Comparison of ENCODE assay signal across 12 cellular contexts in the genomic region with DNA sequence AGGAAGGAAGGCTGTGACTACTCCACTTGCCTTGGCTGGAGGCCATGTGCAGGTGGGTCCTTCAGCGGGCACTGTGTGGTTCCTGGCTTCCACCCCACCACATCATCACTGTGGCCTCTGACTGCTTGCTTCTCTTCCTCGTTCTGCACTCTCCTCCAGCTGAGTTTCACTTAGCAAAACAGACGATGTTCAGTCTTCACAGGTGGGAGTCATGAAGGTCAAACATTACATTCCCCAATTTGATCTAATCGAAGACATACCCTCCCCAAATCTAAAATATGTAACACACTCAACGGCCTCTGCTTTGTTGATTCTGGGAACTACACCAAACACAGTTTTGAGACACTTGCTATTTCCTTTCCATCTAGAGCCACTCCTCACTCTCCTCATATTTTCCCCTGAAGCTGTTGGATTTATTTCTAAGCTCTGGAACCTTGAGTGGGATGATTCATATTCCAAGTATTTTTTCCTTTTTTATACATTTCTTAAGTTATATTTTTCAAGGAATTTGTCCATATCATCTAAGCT.
DNase-seq lines count a peak whose midpoint lies in the region; ATAC-seq lines count a peak whose summit lies in the region.
"Had no signal": no experiment of that assay in that cellular context is flagged by ENCODE, and none has a peak within 500 bp of the region (broad histone marks: within the 10 kb centered on the region; RNA-seq: fewer than 3 reads in every experiment).

No MANE protein-coding gene starts in this region.

- peak; percentile 66 for DNase-seq in HT1080 (ENCODE audit: low read depth)
- DNase-seq in NOMO-1 treated with DMSO at 0.1 percent for 48 hours (lab: John Stamatoyannopoulos, UW; ENCODE audit: unreplicated experiment), result peak; percentile 49
- DNase-seq in NCI-H146 (lab: John Stamatoyannopoulos, UW), result no peak
- DNase-seq in cerebellar nuclear complex (lab: John Stamatoyannopoulos, UW), result no peak
- no peak for DNase-seq in SK-N-DZ (ENCODE audit: low spot score)
- DNase-seq: activated CD4-positive, alpha-beta T cell treated with anti-CD3 and anti-CD28 coated beads, Interleukin-2, amount 10 ng/mL, durations not matched to agents 24 days and 14 days; HFFc6; MG63; NCI-H510A treated with DMSO at 0.1 percent for 48 hours had no signal

- H3K36me3 Mint-ChIP-seq in stimulated activated memory B cell treated with anti-CD40 and anti-IgM and Interleukin-4, amounts not matched to agents 10 μg/mL and 1 μg/mL and 100 μg/mL, for 72 hours, result no peaks in the 10 kb centered on the region

- peaks cover 8% of the 10 kb centered on the region for H3K4me1 Mint-ChIP-seq in stimulated activated memory B cell treated with anti-CD40 and anti-IgM and Interleukin-4, amounts not matched to agents 10 μg/mL and 1 μg/mL and 100 μg/mL, for 72 hours
- H3K4me1 Mint-ChIP-seq: activated CD4-positive, alpha-beta T cell treated with anti-CD3 and anti-CD28 coated beads, Interleukin-2, amount 10 ng/mL, durations not matched to agents 24 days and 14 days had no signal

- ATAC-seq in esophagus mucosa (peak; percentile 37), GM19035 (IDR thresholded peaks at IDR 0.05; ENCODE audit: unreplicated experiment) (no peak)
- peak; percentile 55 for ATAC-seq in stimulated activated memory B cell treated with anti-CD40 and anti-IgM and Interleukin-4, amounts not matched to agents 10 μg/mL and 1 μg/mL and 100 μg/mL, for 72 hours

- no peak overlapping the region for H3K27ac Mint-ChIP-seq in stimulated activated memory B cell treated with anti-CD40 and anti-IgM and Interleukin-4, amounts not matched to agents 10 μg/mL and 1 μg/mL and 100 μg/mL, for 72 hours
- H3K27ac Mint-ChIP-seq: activated CD4-positive, alpha-beta T cell treated with anti-CD3 and anti-CD28 coated beads, Interleukin-2, amount 10 ng/mL, durations not matched to agents 24 days and 14 days; HFFc6 had no signal

- H3K9me3 Mint-ChIP-seq in stimulated activated memory B cell treated with anti-CD40 and anti-IgM and Interleukin-4, amounts not matched to agents 10 μg/mL and 1 μg/mL and 100 μg/mL, for 72 hours, result no peaks in the 10 kb centered on the region
- H3K9me3 Mint-ChIP-seq: activated CD4-positive, alpha-beta T cell treated with anti-CD3 and anti-CD28 coated beads, Interleukin-2, amount 10 ng/mL, durations not matched to agents 24 days and 14 days had no signal

- no peaks in the 10 kb centered on the region for H3K27me3 Mint-ChIP-seq in stimulated activated memory B cell treated with anti-CD40 and anti-IgM and Interleukin-4, amounts not matched to agents 10 μg/mL and 1 μg/mL and 100 μg/mL, for 72 hours
- H3K27me3 Mint-ChIP-seq: activated CD4-positive, alpha-beta T cell treated with anti-CD3 and anti-CD28 coated beads, Interleukin-2, amount 10 ng/mL, durations not matched to agents 24 days and 14 days had no signal

- H3K4me3 Mint-ChIP-seq in stimulated activated memory B cell treated with anti-CD40 and anti-IgM and Interleukin-4, amounts not matched to agents 10 μg/mL and 1 μg/mL and 100 μg/mL, for 72 hours, result no peak overlapping the region
- H3K4me3 Mint-ChIP-seq: activated CD4-positive, alpha-beta T cell treated with anti-CD3 and anti-CD28 coated beads, Interleukin-2, amount 10 ng/mL, durations not matched to agents 24 days and 14 days; HFFc6 had no signal

Comparison
In these comparisons a context has a peak if more than half of its experiments do, and no peak if none do; other contexts are left out.
1. DNase-seq: peak in HT1080 (single experiment) and NOMO-1 treated with DMSO at 0.1 percent for 48 hours (single experiment); none in NCI-H146 (single experiment), cerebellar nuclear complex (0 of 2) and SK-N-DZ (single experiment).